ENCODE assay signal across 28 cellular contexts in genomic region chr11:117418685-117419084, GRCh38.
"Had no signal": no experiment of that assay in that cellular context is flagged by ENCODE, and none has a peak within 500 bp of the region (broad histone marks: within the 10 kb centered on the region; RNA-seq: fewer than 3 reads in every experiment).

No MANE protein-coding gene starts in this region.

- H3K36me3 ChIP-seq: brain microvascular endothelial cell, esophagus squamous epithelium, gastroesophageal sphincter had no signal

- H3K4me1 Mint-ChIP-seq: activated CD4-positive, alpha-beta memory T cell treated with anti-CD3 and anti-CD28 coated beads, Interleukin-2, amount 10 ng/mL, durations not matched to agents 7 days and 5 days; activated CD4-positive, alpha-beta T cell treated with anti-CD3 and anti-CD28 coated beads, Interleukin-2, amount 10 ng/mL, durations not matched to agents 7 days and 5 days; central memory CD8-positive, alpha-beta T cell; WTC11 had no signal

- H3K4me1 ChIP-seq: esophagus squamous epithelium, gastroesophageal sphincter had no signal

- DNase-seq: activated CD4-positive, alpha-beta memory T cell treated with anti-CD3 and anti-CD28 coated beads, Interleukin-2, amount 10 ng/mL, durations not matched to agents 7 days and 5 days; activated CD4-positive, alpha-beta T cell treated with anti-CD3 and anti-CD28 coated beads for 1 hour; activated CD4-positive, alpha-beta T cell treated with anti-CD3 and anti-CD28 coated beads for 4 hours; activated CD4-positive, alpha-beta T cell treated with anti-CD3 and anti-CD28 coated beads, Interleukin-2, amount 10 ng/mL, durations not matched to agents 7 days and 5 days; activated CD4-positive, alpha-beta T cell treated with anti-CD3 and anti-CD28 coated beads, Interleukin-2, amount 50 U/mL, for 4 hours; activated CD8-positive, alpha-beta memory T cell treated with anti-CD3 and anti-CD28 coated beads, Interleukin-2, amount 50 U/mL, for 48 hours; activated gamma-delta T cell treated with Interleukin-2 at 50 U/mL for 16 hours; activated naive CD4-positive, alpha-beta T cell treated with anti-CD3 and anti-CD28 coated beads, Interleukin-2, amount 50 U/mL, for 16 hours; activated naive CD4-positive, alpha-beta T cell treated with Interleukin-2 at 50 U/mL for 16 hours; activated T-cell treated with anti-CD3 and anti-CD28 coated beads for 4 hours; amniotic stem cell; anterior cingulate cortex; cortex of kidney; dermis blood vessel endothelial cell; effector CD4-positive, alpha-beta T cell; effector memory CD8-positive, alpha-beta T cell; esophagus squamous epithelium; foreskin melanocyte; T-helper 2 cell had no signal

- H3K27ac Mint-ChIP-seq: activated CD4-positive, alpha-beta memory T cell treated with anti-CD3 and anti-CD28 coated beads, Interleukin-2, amount 10 ng/mL, durations not matched to agents 7 days and 5 days; activated CD4-positive, alpha-beta T cell treated with anti-CD3 and anti-CD28 coated beads, Interleukin-2, amount 10 ng/mL, durations not matched to agents 7 days and 5 days; activated naive CD8-positive, alpha-beta T cell; activated T-helper 1 cell treated with anti-CD3 and anti-CD28 coated beads, Interleukin-12 subunit alpha, Interleukin-12 subunit beta, Interleukin-2, Interleukin-4 antibody, amounts not matched to agents 30 ng/mL and 10 ng/mL and 1 ng/mL, durations not matched to agents 14 hours and 24 hours and 36 hours; activated T-helper 2 cell treated with anti-CD3 and anti-CD28 coated beads, Interferon-gamma antibody, Interleukin-2, Interleukin-4, amounts not matched to agents 10 μg/mL and 5 μg/mL and 100 μg/mL, durations not matched to agents 14 hours and 24 hours and 36 hours; effector memory CD8-positive, alpha-beta T cell; WTC11 had no signal

- H3K27me3 ChIP-seq: brain microvascular endothelial cell had no signal

- H3K4me3 ChIP-seq: esophagus squamous epithelium, gastroesophageal sphincter had no signal

- H3K4me3 Mint-ChIP-seq: activated CD4-positive, alpha-beta memory T cell treated with anti-CD3 and anti-CD28 coated beads, Interleukin-2, amount 10 ng/mL, durations not matched to agents 7 days and 5 days; activated CD4-positive, alpha-beta T cell treated with anti-CD3 and anti-CD28 coated beads, Interleukin-2, amount 10 ng/mL, durations not matched to agents 7 days and 5 days; activated naive CD8-positive, alpha-beta T cell; activated T-cell treated with anti-CD3 and anti-CD28 coated beads, Interleukin-2, amount 50 U/mL, for 4 hours; activated T-helper 1 cell treated with anti-CD3 and anti-CD28 coated beads, Interleukin-12 subunit alpha, Interleukin-12 subunit beta, Interleukin-2, Interleukin-4 antibody, amounts not matched to agents 30 ng/mL and 10 ng/mL and 1 ng/mL, durations not matched to agents 14 hours and 24 hours and 36 hours; central memory CD8-positive, alpha-beta T cell; effector memory CD8-positive, alpha-beta T cell; WTC11 had no signal

- H3K27ac ChIP-seq: brain microvascular endothelial cell, epithelial cell of prostate, esophagus squamous epithelium, gastroesophageal sphincter had no signal

- ATAC-seq: activated T-cell treated with anti-CD3 and anti-CD28 coated beads, Interleukin-2, amount 50 U/mL, for 4 hours; effector memory CD8-positive, alpha-beta T cell; gastroesophageal sphincter; WTC11 had no signal

- H3K36me3 Mint-ChIP-seq: activated naive CD8-positive, alpha-beta T cell; WTC11 had no signal

- H3K9me3 ChIP-seq: esophagus squamous epithelium, gastroesophageal sphincter had no signal

- H3K9me3 Mint-ChIP-seq: activated CD4-positive, alpha-beta memory T cell treated with anti-CD3 and anti-CD28 coated beads, Interleukin-2, amount 10 ng/mL, durations not matched to agents 7 days and 5 days; activated CD4-positive, alpha-beta T cell treated with anti-CD3 and anti-CD28 coated beads, Interleukin-2, amount 10 ng/mL, durations not matched to agents 7 days and 5 days; activated T-cell treated with anti-CD3 and anti-CD28 coated beads, Interleukin-2, amount 50 U/mL, for 4 hours; activated T-helper 1 cell treated with anti-CD3 and anti-CD28 coated beads, Interleukin-12 subunit alpha, Interleukin-12 subunit beta, Interleukin-2, Interleukin-4 antibody, amounts not matched to agents 30 ng/mL and 10 ng/mL and 1 ng/mL, durations not matched to agents 14 hours and 24 hours and 36 hours; activated T-helper 2 cell treated with anti-CD3 and anti-CD28 coated beads, Interferon-gamma antibody, Interleukin-2, Interleukin-4, amounts not matched to agents 10 μg/mL and 5 μg/mL and 100 μg/mL, durations not matched to agents 14 hours and 24 hours and 36 hours; central memory CD8-positive, alpha-beta T cell; effector memory CD8-positive, alpha-beta T cell; WTC11 had no signal

- H3K27me3 Mint-ChIP-seq: activated CD4-positive, alpha-beta T cell treated with anti-CD3 and anti-CD28 coated beads, Interleukin-2, amount 10 ng/mL, durations not matched to agents 7 days and 5 days; activated naive CD8-positive, alpha-beta T cell had no signal
